Comparison of ENCODE assay signal across 11 cellular contexts in genomic region chr2:237427807-237428506, GRCh38. TPM values are rescaled to one million over a fixed set of nuclear protein-coding genes. Genes with fewer than 3 reads are reported as not detected.
DNase-seq lines count a peak whose midpoint lies in the region; ATAC-seq lines count a peak whose summit lies in the region.
"Had no signal": no experiment of that assay in that cellular context is flagged by ENCODE, and none has a peak within 500 bp of the region (broad histone marks: within the 10 kb centered on the region; RNA-seq: fewer than 3 reads in every experiment).

No MANE protein-coding gene starts in this region.

- H3K9me3 Mint-ChIP-seq in CD4-positive, CD25-positive, alpha-beta regulatory T cell: no peaks in the 10 kb centered on the region

- no peaks in the 10 kb centered on the region for H3K27me3 Mint-ChIP-seq in CD4-positive, CD25-positive, alpha-beta regulatory T cell

- ATAC-seq in CD4-positive, CD25-positive, alpha-beta regulatory T cell (ENCODE audit: low read depth in 2 of 2): peak; percentile 52 to 55
- ATAC-seq in HG03439 (IDR thresholded peaks at IDR 0.05; ENCODE audit: unreplicated experiment): peak; percentile 59
- no peak for ATAC-seq in HG03565 (IDR thresholded peaks at IDR 0.05; ENCODE audit: unreplicated experiment)
- no peak for ATAC-seq in HG03457 (IDR thresholded peaks at IDR 0.05; ENCODE audit: unreplicated experiment)

- H3K4me1 Mint-ChIP-seq in CD4-positive, CD25-positive, alpha-beta regulatory T cell: peaks cover 32 to 66% (median 50%) of the 10 kb centered on the region in 4 donors

- no peak overlapping the region for H3K27ac ChIP-seq in CD4-positive, CD25-positive, alpha-beta regulatory T cell (ENCODE audit: insufficient read depth, low read length, poor library complexity, severe bottlenecking)
- H3K27ac ChIP-seq: sigmoid colon had no signal

- H3K4me3 ChIP-seq in CD4-positive, CD25-positive, alpha-beta regulatory T cell (ENCODE audit: low read depth, low read length): no peak overlapping the region
- H3K4me3 ChIP-seq: sigmoid colon had no signal

- no peaks in the 10 kb centered on the region for H3K9me3 ChIP-seq in CD4-positive, CD25-positive, alpha-beta regulatory T cell (ENCODE audit: control insufficient read depth in 2 of 2, low read length in 2 of 2)
- H3K9me3 ChIP-seq: sigmoid colon had no signal

- peaks cover 38% of the 10 kb centered on the region for H3K4me1 ChIP-seq in CD4-positive, CD25-positive, alpha-beta regulatory T cell (ENCODE audit: control insufficient read depth, insufficient read depth, low read length, poor library complexity, severe bottlenecking)

- H3K4me3 Mint-ChIP-seq in CD4-positive, CD25-positive, alpha-beta regulatory T cell: peak overlapping the region; percentile 16 to 59 (median 42)

- peak in 2 of 3 donors; percentile 16 to 59 for DNase-seq in CD4-positive, CD25-positive, alpha-beta regulatory T cell
- DNase-seq in activated T-cell treated with anti-CD3 and anti-CD28 coated beads for 4 hours (peak; percentile 66), dermis blood vessel endothelial cell (no peak), NCI-H345 treated with DMSO at 0.1 percent for 48 hours (lab: John Stamatoyannopoulos, UW; ENCODE audit: unreplicated experiment) (no peak)
- DNase-seq in stimulated activated CD4-positive, alpha-beta T cell treated with anti-CD3 and anti-CD28 coated beads, Interleukin-12 subunit alpha, Interleukin-12 subunit beta, amount 100 ng/mL, for 24 hours (ENCODE audit: low read depth in 2 of 2): peak; percentile 76 to 79
- DNase-seq: GF-D8, H7, sigmoid colon had no signal

- peak overlapping the region in 2 of 3 donors; percentile 36 to 67 for H3K27ac Mint-ChIP-seq in CD4-positive, CD25-positive, alpha-beta regulatory T cell

- peaks cover 5% of the 10 kb centered on the region for H3K36me3 Mint-ChIP-seq in CD4-positive, CD25-positive, alpha-beta regulatory T cell

- no peaks in the 10 kb centered on the region for H3K36me3 ChIP-seq in CD4-positive, CD25-positive, alpha-beta regulatory T cell (ENCODE audit: control insufficient read depth, insufficient read depth, low read length)
- H3K36me3 ChIP-seq: sigmoid colon had no signal

- no peaks in the 10 kb centered on the region for H3K27me3 ChIP-seq in CD4-positive, CD25-positive, alpha-beta regulatory T cell (ENCODE audit: control insufficient read depth, insufficient read depth, low read length)
- H3K27me3 ChIP-seq: sigmoid colon had no signal

RNA-seq across cellular contexts. Expression of gene COL6A3, which starts 14.0 kb away (rescaled TPM):
- total RNA-seq in CD4-positive, CD25-positive, alpha-beta regulatory T cell: 3.4 TPM
- polyA plus RNA-seq in CD4-positive, CD25-positive, alpha-beta regulatory T cell: 1 to 10 TPM in 1 of 4 donors, under 1 TPM in 3; 0.18 to 1.5 (median 0.69) TPM
- total RNA-seq in dermis blood vessel endothelial cell: 6.3 and 14.6 TPM in 2 replicates

RNA-seq across cellular contexts. Expression of gene MLPH, which starts 59.1 kb away (rescaled TPM):
- total RNA-seq in CD4-positive, CD25-positive, alpha-beta regulatory T cell: 0.47 TPM
- polyA plus RNA-seq in CD4-positive, CD25-positive, alpha-beta regulatory T cell: not detected
- 0.28 and 1.0 TPM in 2 replicates for total RNA-seq in dermis blood vessel endothelial cell

Comparison
In these comparisons a context has a peak if more than half of its experiments do, and no peak if none do; other contexts are left out.
1. ATAC-seq: peak in CD4-positive, CD25-positive, alpha-beta regulatory T cell (2 of 2) and HG03439 (single experiment); none in HG03565 (single experiment) and HG03457 (single experiment).
2. DNase-seq: peak in CD4-positive, CD25-positive, alpha-beta regulatory T cell (2 of 3), activated T-cell treated with anti-CD3 and anti-CD28 coated beads for 4 hours (single experiment) and stimulated activated CD4-positive, alpha-beta T cell treated with anti-CD3 and anti-CD28 coated beads, Interleukin-12 subunit alpha, Interleukin-12 subunit beta, amount 100 ng/mL, for 24 hours (2 of 2); none in dermis blood vessel endothelial cell (single experiment) and NCI-H345 treated with DMSO at 0.1 percent for 48 hours (single experiment).